Comparison of ENCODE assay signal across 11 cellular contexts in genomic region chr10:97574374-97575100, GRCh38. TPM values are rescaled to one million over a fixed set of nuclear protein-coding genes. Genes with fewer than 3 reads are reported as not detected.
A peak's percentile ranks its signal among the peaks of the same experiment; 100 is the strongest.
DNase-seq lines count a peak whose midpoint lies in the region; ATAC-seq and TF ChIP-seq lines count a peak whose summit lies in the region.
"Had no signal": no experiment of that assay in that cellular context is flagged by ENCODE, and none has a peak within 500 bp of the region (broad histone marks: within the 10 kb centered on the region; RNA-seq: fewer than 3 reads in every experiment).

No MANE protein-coding gene starts in this region.

- WGBS in spleen, 5 donors: 55 to 70% (median 61%) methylated on average over 4 of the region's 4 CpGs

- H3K9me3 ChIP-seq in spleen: no peaks in the 10 kb centered on the region
- H3K9me3 ChIP-seq: BLaER1, neutrophil had no signal

- peaks cover 0 to 11% (median 8%) of the 10 kb centered on the region in 6 donors for H3K4me1 ChIP-seq in spleen

- intact Hi-C loops in cardiac septum (cut with DNase I): loop anchor here (1.0 kb wide), 2 partner anchors 22 to 35 kb away; no protein-coding TSS in a partner anchor
- intact Hi-C loops in spleen (cut with DNase I; ENCODE audit: low total_unique reads): no loop called here

- H3K27ac Mint-ChIP-seq in activated naive CD8-positive, alpha-beta T cell treated with anti-CD3 and anti-CD28 coated beads for 36 hours: no peak overlapping the region

- no peaks in the 10 kb centered on the region for H3K36me3 Mint-ChIP-seq in activated naive CD8-positive, alpha-beta T cell treated with anti-CD3 and anti-CD28 coated beads for 36 hours

- TF ChIP-seq POLR2A in spleen (IDR thresholded peaks at IDR 0.05): no peak

- no peak overlapping the region for H3K4me3 ChIP-seq in spleen
- H3K4me3 ChIP-seq: BLaER1 had no signal

- ATAC-seq in SK-N-SH treated with all-trans-retinoic acid at 6 μM for 48 hours (peak; percentile 83), GM18867 (IDR thresholded peaks at IDR 0.05; ENCODE audit: unreplicated experiment) (no peak)

- no peak overlapping the region for H3K4me3 Mint-ChIP-seq in activated naive CD8-positive, alpha-beta T cell treated with anti-CD3 and anti-CD28 coated beads for 36 hours

- no peak for TF ChIP-seq CTCF in spleen (IDR thresholded peaks at IDR 0.05 in 8 of 11, conservative IDR thresholded peaks at IDR 0.05 in 3 of 11)

- peaks cover 0 to 25% (median 8%) of the 10 kb centered on the region in 6 donors for H3K36me3 ChIP-seq in spleen
- H3K36me3 ChIP-seq: BLaER1 had no signal

- peaks cover 2% of the 10 kb centered on the region for H3K4me1 Mint-ChIP-seq in activated naive CD8-positive, alpha-beta T cell treated with anti-CD3 and anti-CD28 coated beads for 36 hours

- H3K27me3 Mint-ChIP-seq in activated naive CD8-positive, alpha-beta T cell treated with anti-CD3 and anti-CD28 coated beads for 36 hours: peaks cover 6% of the 10 kb centered on the region

- DNase-seq in NCI-H2227 (lab: John Stamatoyannopoulos, UW; ENCODE audit: unreplicated experiment) (peak; percentile 2), NCI-H2227 treated with DMSO at 0.1 percent for 48 hours (lab: John Stamatoyannopoulos, UW) (no peak), cardiac septum (ENCODE audit: low spot score) (peak; percentile 85), spleen (peak; percentile 64), AML-193 (lab: John Stamatoyannopoulos, UW) (no peak)
- no peak for DNase-seq in activated naive CD8-positive, alpha-beta T cell treated with anti-CD3 and anti-CD28 coated beads for 36 hours

- peaks cover 0 to 17% (median 0%) of the 10 kb centered on the region in 7 donors for H3K27me3 ChIP-seq in spleen (replicated peaks in 1 of 7)
- H3K27me3 ChIP-seq: BLaER1 had no signal

- peak overlapping the region in 3 of 8 donors; percentile 1 to 46 (median 11) for H3K27ac ChIP-seq in spleen
- H3K27ac ChIP-seq: BLaER1, neutrophil had no signal

- no peaks in the 10 kb centered on the region for H3K9me3 Mint-ChIP-seq in activated naive CD8-positive, alpha-beta T cell treated with anti-CD3 and anti-CD28 coated beads for 36 hours

TF ChIP-seq in SK-N-SH treated with all-trans-retinoic acid at 6 μM for 48 hours, 23 proteins besides CTCF, POLR2A, EP300 and RAD21:
- TF ChIP-seq ESRRG (CRISPR knock-in tag; IDR thresholded peaks at IDR 0.05) (no peak), OSR1 (CRISPR knock-in tag; IDR thresholded peaks at IDR 0.05) (no peak), CSDC2 (CRISPR knock-in tag; IDR thresholded peaks at IDR 0.05) (0 out of 2 replicates have a peak, but pooled peaks have one; percentile 68), ARNTL (CRISPR knock-in tag; IDR thresholded peaks at IDR 0.05; ENCODE audit: borderline replicate concordance, low read depth) (no peak), ISL1 (CRISPR knock-in tag; IDR thresholded peaks at IDR 0.05) (peak; percentile 57), BACH2 (CRISPR knock-in tag; IDR thresholded peaks at IDR 0.05; ENCODE audit: borderline replicate concordance) (no peak), SNAI2 (CRISPR knock-in tag; IDR thresholded peaks at IDR 0.05) (0 out of 2 replicates have a peak, but pooled peaks have one; percentile 14), CREB5 (CRISPR knock-in tag; IDR thresholded peaks at IDR 0.05; ENCODE audit: low read depth) (peak; percentile 30; the same call in 1 of the 2 replicates), ZNF565 (CRISPR knock-in tag; conservative IDR thresholded peaks at IDR 0.05; ENCODE audit: low read depth) (no peak), ZFP3 (CRISPR knock-in tag; IDR thresholded peaks at IDR 0.05) (peak; percentile 54; the same call in 1 of the 2 replicates), GLIS3 (CRISPR knock-in tag; IDR thresholded peaks at IDR 0.05) (0 out of 2 replicates have a peak, but pooled peaks have one; percentile 6), ZNF8 (CRISPR knock-in tag; IDR thresholded peaks at IDR 0.05) (peak; percentile 11; the same call in 1 of the 2 replicates), ZFP30 (CRISPR knock-in tag; IDR thresholded peaks at IDR 0.05) (no peak)

RNA-seq across cellular contexts. Expression of gene ANKRD2, which starts 2.0 kb away (rescaled TPM):
- 138 TPM for total RNA-seq in cardiac septum
- total RNA-seq in spleen: not detected
- polyA plus RNA-seq in spleen: under 1 TPM; 0.10 to 0.52 (median 0.18) TPM
- total RNA-seq in activated naive CD8-positive, alpha-beta T cell treated with anti-CD3 and anti-CD28 coated beads for 36 hours: not detected

RNA-seq across cellular contexts. Expression of gene HOGA1, which starts 9.7 kb away (rescaled TPM):
- total RNA-seq in cardiac septum (20.4 TPM), spleen (under 1 TPM in 2 of 7 donors, not detected in 5; 0.19 to 0.32 TPM)
- under 1 TPM; 0.11 to 0.42 (median 0.15) TPM for polyA plus RNA-seq in spleen
- not detected for total RNA-seq in activated naive CD8-positive, alpha-beta T cell treated with anti-CD3 and anti-CD28 coated beads for 36 hours
- total RNA-seq: T-helper 2 cell treated with Interferon-gamma antibody and Interleukin-4, amounts not matched to agents 100 ng/mL and 5 ng/mL, for 36 hours had no signal

RNA-seq across cellular contexts. Expression of gene C10orf62, which starts 15.0 kb away (rescaled TPM):
- total RNA-seq in cardiac septum: 0.51 TPM
- not detected for total RNA-seq in spleen
- polyA plus RNA-seq in spleen: not detected
- not detected for total RNA-seq in activated naive CD8-positive, alpha-beta T cell treated with anti-CD3 and anti-CD28 coated beads for 36 hours
- total RNA-seq: T-helper 2 cell treated with Interferon-gamma antibody and Interleukin-4, amounts not matched to agents 100 ng/mL and 5 ng/mL, for 36 hours had no signal

RNA-seq across cellular contexts. Expression of gene MORN4, which starts 58.8 kb away (rescaled TPM):
- total RNA-seq in cardiac septum: 17.7 TPM
- total RNA-seq in spleen: 1 to 10 TPM; 1.6 to 5.0 (median 2.8) TPM
- 1 to 10 TPM; 2.0 to 2.8 (median 2.6) TPM for polyA plus RNA-seq in spleen
- total RNA-seq in activated naive CD8-positive, alpha-beta T cell treated with anti-CD3 and anti-CD28 coated beads for 36 hours: 1 to 10 TPM; 3.0 to 3.4 TPM

Comparison
In these comparisons a context has a peak if more than half of its experiments do, and no peak if none do; other contexts are left out.
1. DNase-seq: peak in NCI-H2227 (single experiment), cardiac septum (single experiment) and spleen (single experiment); none in NCI-H2227 treated with DMSO at 0.1 percent for 48 hours (single experiment), activated naive CD8-positive, alpha-beta T cell treated with anti-CD3 and anti-CD28 coated beads for 36 hours (single experiment) and AML-193 (0 of 2).
2. RNA of gene ANKRD2, which starts 2.0 kb away (total RNA-seq): 138 TPM in cardiac septum (single experiment); not detected in activated naive CD8-positive, alpha-beta T cell treated with anti-CD3 and anti-CD28 coated beads for 36 hours and not detected in spleen; every median in the first group is over 100 times any median in the second.
3. RNA of gene HOGA1, which starts 9.7 kb away (total RNA-seq): 20.4 TPM in cardiac septum (single experiment); 0.19 to 0.32 TPM in spleen and not detected in activated naive CD8-positive, alpha-beta T cell treated with anti-CD3 and anti-CD28 coated beads for 36 hours; every median in the first group is over 10 times any median in the second.